In genomic region chr6:35294308-35294945, GRCh38 we compare ENCODE assay signal across 8 cellular contexts. TPM values are rescaled to one million over a fixed set of nuclear protein-coding genes. Genes with fewer than 3 reads are reported as not detected.
A peak's percentile ranks its signal among the peaks of the same experiment; 100 is the strongest.
DNase-seq lines count a peak whose midpoint lies in the region; ATAC-seq and TF ChIP-seq lines count a peak whose summit lies in the region.

No MANE protein-coding gene starts in this region.

- WGBS in GM23248 (ENCODE audit: low coverage in 1 of 2, low lambda C conversion rate in 2 of 2, missing lambda C conversion rate in 2 of 2), 2 experiments: 67 to 73% methylated on average over 10 of the region's 10 CpGs
- WGBS in sigmoid colon, 2 donors: 51 to 59% methylated on average over 10 of the region's 10 CpGs

- H2AFZ ChIP-seq in GM23248: no peak overlapping the region

- H3K9ac ChIP-seq in GM23248: no peak overlapping the region

- intact Hi-C loops in head of caudate nucleus (cut with DNase I) (no loop called here), sigmoid colon (cut with DNase I) (loop anchor here (1.0 kb wide), 1 partner anchor 155 kb away; no protein-coding TSS in a partner anchor)

- H3K4me3 ChIP-seq in GM23248 (no peak overlapping the region), sigmoid colon (no peak overlapping the region)

- DNase-seq in AML-193 (lab: John Stamatoyannopoulos, UW) (peak; percentile 34 to 48), GM23248 (peak; percentile 49), NCI-H82 (lab: John Stamatoyannopoulos, UW) (peak; percentile 74), head of caudate nucleus (peak in 38 of 42 donors; percentile 12 to 80 (median 56)), sigmoid colon (peak; percentile 71), DMS114 treated with DMSO at 0.1 percent for 48 hours (lab: John Stamatoyannopoulos, UW; ENCODE audit: unreplicated experiment) (no peak)
- DNase-seq in activated effector memory CD4-positive, alpha-beta T cell treated with Interleukin-2 at 50 U/mL for 16 hours: peak; percentile 38

- no peak overlapping the region for H3K27ac ChIP-seq in GM23248
- H3K27ac ChIP-seq in sigmoid colon: no peak overlapping the region

- no peak for ATAC-seq in HG03280 (IDR thresholded peaks at IDR 0.05; ENCODE audit: unreplicated experiment)

- H4K20me1 ChIP-seq in GM23248 (ENCODE audit: insufficient read depth): no peaks in the 10 kb centered on the region

- no peak for TF ChIP-seq POLR2A in sigmoid colon (IDR thresholded peaks at IDR 0.05)

- no peaks in the 10 kb centered on the region for H3K27me3 ChIP-seq in GM23248 (replicated peaks; ENCODE audit: insufficient read depth)
- H3K27me3 ChIP-seq in sigmoid colon: no peaks in the 10 kb centered on the region

- TF ChIP-seq EP300 in sigmoid colon (IDR thresholded peaks at IDR 0.05): no peak

- H3K9me3 ChIP-seq in GM23248 (ENCODE audit: low read depth): no peaks in the 10 kb centered on the region
- H3K9me3 ChIP-seq in sigmoid colon: no peaks in the 10 kb centered on the region

- H3K4me1 ChIP-seq in GM23248 (ENCODE audit: insufficient read depth) (no peaks in the 10 kb centered on the region; the same call in 1 of the 2 replicates), sigmoid colon (peaks cover 0 to 14% (median 13%) of the 10 kb centered on the region in 4 donors)

- no peak overlapping the region for H3K4me2 ChIP-seq in GM23248 (ENCODE audit: unreplicated experiment)

- peak; percentile 32 to 71 (median 65) for TF ChIP-seq CTCF in sigmoid colon (IDR thresholded peaks at IDR 0.05)

- H3F3A ChIP-seq in GM23248 (ENCODE audit: insufficient read depth): 0 out of 2 replicates have a peak, but pooled peaks cover 3% of the 10 kb centered on the region

- H3K9me2 ChIP-seq in GM23248 (ENCODE audit: insufficient read depth): no peaks in the 10 kb centered on the region

- no peaks in the 10 kb centered on the region for H3K79me2 ChIP-seq in GM23248 (ENCODE audit: insufficient read depth)

- H3K36me3 ChIP-seq in GM23248 (ENCODE audit: low read depth): peaks cover 9% of the 10 kb centered on the region; the same call in 1 of the 2 replicates
- H3K36me3 ChIP-seq in sigmoid colon: peaks cover 30 to 62% (median 33%) of the 10 kb centered on the region in 4 donors

- in situ Hi-C loops in GM23248 (cut with MboI): no loop called here

RNA-seq across cellular contexts. Expression of gene DEF6, which starts 3.2 kb away (rescaled TPM):
- 2.6 and 4.9 TPM in 2 replicates for total RNA-seq in GM23248 (2014; rRNA removed; shearing (Covaris generic))
- polyA plus RNA-seq in GM23248 (2016; fragmentation: Nextera tagmentation; extraction: Ambion mirVana) (1.3 and 1.7 TPM in 2 replicates), sigmoid colon (10 to 100 TPM in 1 of 3 donors, 1 to 10 TPM in 2; 4.2 to 30.1 (median 4.6) TPM)
- 1 to 10 TPM; 1.4 to 4.7 (median 3.5) TPM for total RNA-seq in sigmoid colon

RNA-seq across cellular contexts. Expression of gene ZNF76, which starts 34.9 kb away (rescaled TPM):
- 14.3 and 19.6 TPM in 2 replicates for total RNA-seq in GM23248 (2014; rRNA removed; shearing (Covaris generic))
- 15.9 and 16.4 TPM in 2 replicates for polyA plus RNA-seq in GM23248 (2016; fragmentation: Nextera tagmentation; extraction: Ambion mirVana)
- total RNA-seq in sigmoid colon: 10 to 100 TPM; 29.3 to 59.8 (median 31.8) TPM
- polyA plus RNA-seq in sigmoid colon: 10 to 100 TPM; 14.3 to 28.3 (median 15.0) TPM

RNA-seq across cellular contexts. Expression of gene PPARD, which starts 47.9 kb away (rescaled TPM):
- 13.3 and 15.9 TPM in 2 replicates for total RNA-seq in GM23248 (2014; rRNA removed; shearing (Covaris generic))
- polyA plus RNA-seq in GM23248 (2016; fragmentation: Nextera tagmentation; extraction: Ambion mirVana): 21.7 and 22.3 TPM in 2 replicates
- 10 to 100 TPM in 1 of 4 donors, 1 to 10 TPM in 3; 5.8 to 16.8 (median 8.5) TPM for total RNA-seq in sigmoid colon
- polyA plus RNA-seq in sigmoid colon: 10 to 100 TPM; 22.8 to 75.4 (median 31.5) TPM
